ENCODE assay signal across 10 cellular contexts in the genomic region with DNA sequence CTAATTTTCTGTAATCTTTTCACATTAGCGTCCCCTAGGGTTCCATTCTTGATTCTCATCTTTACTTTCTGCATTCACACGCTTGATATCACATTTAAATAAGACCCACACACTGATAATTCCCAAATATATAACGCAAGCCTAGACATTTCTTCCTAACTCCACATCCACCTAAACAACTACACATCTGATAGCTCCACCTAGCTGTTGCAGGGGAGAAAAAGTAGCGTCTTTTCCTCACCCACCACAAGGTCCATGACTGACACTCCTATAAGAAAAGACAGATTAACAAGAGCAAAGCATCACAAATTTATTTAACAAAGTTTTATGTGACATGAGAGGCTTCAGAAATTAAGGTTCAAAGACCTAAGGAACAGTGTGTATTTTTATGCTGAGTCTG.
A peak's percentile ranks its signal among the peaks of the same experiment; 100 is the strongest.
DNase-seq lines count a peak whose midpoint lies in the region; ATAC-seq and TF ChIP-seq lines count a peak whose summit lies in the region.
"Had no signal": no experiment of that assay in that cellular context is flagged by ENCODE, and none has a peak within 500 bp of the region (broad histone marks: within the 10 kb centered on the region; RNA-seq: fewer than 3 reads in every experiment).

No MANE protein-coding gene starts in this region.

- H3K9me3 ChIP-seq in H9 (ENCODE audit: control insufficient read depth, low read depth, low read length) (peaks cover 6% of the 10 kb centered on the region), OCI-LY1 (ENCODE audit: low read length) (no peaks in the 10 kb centered on the region), endodermal cell (ENCODE audit: control insufficient read depth, low read length) (peaks cover 18% of the 10 kb centered on the region)

- no peak overlapping the region for H4K8ac ChIP-seq in H9 (replicated peaks; ENCODE audit: insufficient read length, low read depth, low read length)

- no peaks in the 10 kb centered on the region for H3K79me1 ChIP-seq in H9 (ENCODE audit: insufficient read depth, low read depth, low read length, poor library complexity, severe bottlenecking)

- no peak overlapping the region for H2BK5ac ChIP-seq in H9 (ENCODE audit: insufficient read length, low read length)

- no peak overlapping the region for H3K23ac ChIP-seq in H9 (ENCODE audit: insufficient read length, low read depth, low read length)

- TF ChIP-seq CTCF in H9 (conservative IDR thresholded peaks at IDR 0.05) (peak; percentile 71), OCI-LY1 (IDR thresholded peaks at IDR 0.05; ENCODE audit: low read length) (peak; percentile 53), endodermal cell (conservative IDR thresholded peaks at IDR 0.05) (peak; percentile 75), progenitor cell of endocrine pancreas (IDR thresholded peaks at IDR 0.05; ENCODE audit: unreplicated experiment) (peak; percentile 42)

- ATAC-seq in GM21423 (IDR thresholded peaks at IDR 0.05; ENCODE audit: unreplicated experiment), result no peak
- ATAC-seq in GM18868 (IDR thresholded peaks at IDR 0.05; ENCODE audit: unreplicated experiment), result no peak

- H3K79me2 ChIP-seq in H9 (ENCODE audit: insufficient read depth, low read length), result no peaks in the 10 kb centered on the region
- H3K79me2 ChIP-seq in OCI-LY1 (ENCODE audit: insufficient read depth, low read length), result no peaks in the 10 kb centered on the region

- H3K27ac Mint-ChIP-seq in H9 (no peak overlapping the region), endodermal cell (no peak overlapping the region), progenitor cell of endocrine pancreas (peak overlapping the region; percentile 26), immature natural killer cell (no peak overlapping the region)
- H3K27ac Mint-ChIP-seq: activated T-helper 1 cell treated with anti-CD3 and anti-CD28 coated beads, Interleukin-12 subunit alpha, Interleukin-12 subunit beta, Interleukin-2, Interleukin-4 antibody, amounts not matched to agents 30 ng/mL and 10 ng/mL and 1 ng/mL, durations not matched to agents 14 hours and 24 hours and 36 hours had no signal

- H3K36me3 ChIP-seq in OCI-LY1 (ENCODE audit: insufficient read depth, low read length), result no peaks in the 10 kb centered on the region
- no peaks in the 10 kb centered on the region for H3K36me3 ChIP-seq in endodermal cell (ENCODE audit: control insufficient read depth, insufficient read depth, low read length)

- H3K4me3 ChIP-seq in OCI-LY1 (ENCODE audit: low read depth, low read length, poor library complexity, severe bottlenecking) (no peak overlapping the region), endodermal cell (ENCODE audit: low read length) (no peak overlapping the region)

- no peak overlapping the region for H3T11ph ChIP-seq in H9 (ENCODE audit: low read length)

- no peaks in the 10 kb centered on the region for H3K9me2 ChIP-seq in OCI-LY1 (ENCODE audit: low read depth, low read length)

- H3K4me2 ChIP-seq in H9 (ENCODE audit: insufficient read depth, insufficient read length, low read length), result no peak overlapping the region
- no peak overlapping the region for H3K4me2 ChIP-seq in OCI-LY1 (ENCODE audit: low read length)

- no peak overlapping the region for H3K56ac ChIP-seq in H9 (ENCODE audit: insufficient read length, low read depth, low read length)

- no peak overlapping the region for H3K14ac ChIP-seq in H9 (ENCODE audit: insufficient read depth, low read length)

- H3K36me3 Mint-ChIP-seq in H9 (ENCODE audit: insufficient read depth in 1 of 3, low read depth in 3 of 3) (peaks cover 3 to 7% (median 5%) of the 10 kb centered on the region in 3 experiments), endodermal cell (ENCODE audit: low read depth) (peaks cover 4% of the 10 kb centered on the region), progenitor cell of endocrine pancreas (ENCODE audit: insufficient read depth) (peaks cover 3% of the 10 kb centered on the region), immature natural killer cell (no peaks in the 10 kb centered on the region)

- H3K4me1 ChIP-seq in H9 (ENCODE audit: insufficient read depth, low read length) (no peaks in the 10 kb centered on the region), OCI-LY1 (ENCODE audit: insufficient read depth, low read length, severe bottlenecking) (no peaks in the 10 kb centered on the region), endodermal cell (ENCODE audit: control insufficient read depth, insufficient read depth, low read length) (no peaks in the 10 kb centered on the region)

- H2BK120ac ChIP-seq in H9 (ENCODE audit: low read depth, low read length, poor library complexity, severe bottlenecking), result no peak overlapping the region

- H4K20me1 ChIP-seq in H9 (ENCODE audit: control insufficient read depth, insufficient read depth, insufficient read length) (no peaks in the 10 kb centered on the region), OCI-LY1 (ENCODE audit: insufficient read depth, low read length) (no peaks in the 10 kb centered on the region)

- H3K4me1 Mint-ChIP-seq in H9, result peaks cover 4 to 7% of the 10 kb centered on the region in 2 experiments
- peaks cover 6% of the 10 kb centered on the region for H3K4me1 Mint-ChIP-seq in endodermal cell
- H3K4me1 Mint-ChIP-seq in progenitor cell of endocrine pancreas (ENCODE audit: low read depth), result peaks cover 7% of the 10 kb centered on the region
- no peaks in the 10 kb centered on the region for H3K4me1 Mint-ChIP-seq in immature natural killer cell

- no peaks in the 10 kb centered on the region for H3K23me2 ChIP-seq in H9 (ENCODE audit: insufficient read length, low read depth, low read length, poor library complexity, severe bottlenecking)

- no peak overlapping the region for H2AK5ac ChIP-seq in H9 (ENCODE audit: insufficient read length, low read length)

- H3K27me3 Mint-ChIP-seq in H9 (ENCODE audit: low read depth) (no peaks in the 10 kb centered on the region), endodermal cell (ENCODE audit: insufficient read depth) (peaks cover 2% of the 10 kb centered on the region), progenitor cell of endocrine pancreas (no peaks in the 10 kb centered on the region), immature natural killer cell (ENCODE audit: low read depth in 3 of 3) (peaks cover 0 to 3% (median 0%) of the 10 kb centered on the region in 3 donors)

- H4K91ac ChIP-seq in H9 (ENCODE audit: insufficient read length, low read depth, low read length), result no peak overlapping the region

- no peak overlapping the region for H3K9ac ChIP-seq in H9 (ENCODE audit: extremely low read depth, insufficient read length, low read length)
- H3K9ac ChIP-seq in OCI-LY1 (ENCODE audit: low read length), result no peak overlapping the region
- no peak overlapping the region for H3K9ac ChIP-seq in endodermal cell (ENCODE audit: extremely low read depth, low read length, poor library complexity, severe bottlenecking)

- WGBS in H9 (ENCODE audit: extremely low coverage, insufficient read length, low lambda C conversion rate), result 100% methylated on average over 1 of the region's 4 CpGs
- 38 to 43% methylated on average over 3 to 4 of the region's 4 CpGs for WGBS in endodermal cell (ENCODE audit: insufficient coverage in 1 of 2, insufficient read length in 1 of 2), 2 experiments

- H3K4ac ChIP-seq in H9 (ENCODE audit: low read depth, low read length), result no peak overlapping the region

- H3K18ac ChIP-seq in H9 (ENCODE audit: insufficient read length, low read depth, low read length), result no peak overlapping the region

- no peak overlapping the region for H2AFZ ChIP-seq in H9 (ENCODE audit: low read length)
- no peak overlapping the region for H2AFZ ChIP-seq in OCI-LY1 (ENCODE audit: low read length)

- peak; percentile 33 for DNase-seq in H9
- DNase-seq in endodermal cell, result no peak
- no peak for DNase-seq in progenitor cell of endocrine pancreas (ENCODE audit: low spot score, unreplicated experiment)
- DNase-seq in immature natural killer cell, result no peak
- DNase-seq: activated CD4-positive, alpha-beta T cell treated with anti-CD3 and anti-CD28 coated beads for 4 hours; NCI-H446 treated with DMSO at 0.1 percent for 48 hours had no signal

- H3F3A ChIP-seq in OCI-LY1 (ENCODE audit: insufficient read depth, low read length), result no peaks in the 10 kb centered on the region

- H3K27ac ChIP-seq in H9 (ENCODE audit: insufficient read length, low read depth, low read length), result no peak overlapping the region
- no peak overlapping the region for H3K27ac ChIP-seq in OCI-LY1 (ENCODE audit: low read depth, low read length, poor library complexity, severe bottlenecking)
- no peak overlapping the region for H3K27ac ChIP-seq in endodermal cell (ENCODE audit: low read depth, low read length)

- peaks cover 6 to 18% of the 10 kb centered on the region in 2 experiments; a peak in 4 of 5 replicates for H3K9me3 Mint-ChIP-seq in H9
- H3K9me3 Mint-ChIP-seq in endodermal cell, result peaks cover 24% of the 10 kb centered on the region
- peaks cover 4% of the 10 kb centered on the region for H3K9me3 Mint-ChIP-seq in progenitor cell of endocrine pancreas (ENCODE audit: low read depth)
- H3K9me3 Mint-ChIP-seq in immature natural killer cell, result peaks cover 13 to 65% (median 27%) of the 10 kb centered on the region in 6 donors

- H3K4me3 Mint-ChIP-seq in H9 (no peak overlapping the region), endodermal cell (no peak overlapping the region), progenitor cell of endocrine pancreas (ENCODE audit: low read depth) (no peak overlapping the region), immature natural killer cell (no peak overlapping the region)
- H3K4me3 Mint-ChIP-seq: activated T-helper 1 cell treated with anti-CD3 and anti-CD28 coated beads, Interleukin-12 subunit alpha, Interleukin-12 subunit beta, Interleukin-2, Interleukin-4 antibody, amounts not matched to agents 30 ng/mL and 10 ng/mL and 1 ng/mL, durations not matched to agents 14 hours and 24 hours and 36 hours had no signal

- H2BK15ac ChIP-seq in H9 (ENCODE audit: low read depth, low read length), result no peak overlapping the region

- no peak overlapping the region for H2BK20ac ChIP-seq in H9 (ENCODE audit: low read depth, low read length, poor library complexity, severe bottlenecking)

- no peak overlapping the region for H2BK12ac ChIP-seq in H9 (ENCODE audit: insufficient read length, low read depth, low read length)

- H3K27me3 ChIP-seq in H9 (ENCODE audit: insufficient read depth, low read length), result no peaks in the 10 kb centered on the region
- H3K27me3 ChIP-seq in OCI-LY1 (ENCODE audit: insufficient read depth, low read length), result no peaks in the 10 kb centered on the region
- peaks cover 5% of the 10 kb centered on the region for H3K27me3 ChIP-seq in endodermal cell (ENCODE audit: control insufficient read depth, insufficient read depth, low read length, poor library complexity, severe bottlenecking)

- no peak overlapping the region for H4K5ac ChIP-seq in H9 (ENCODE audit: insufficient read length, low read depth, low read length)
